8 cellular contexts compared by ENCODE assay signal in the genomic region with DNA sequence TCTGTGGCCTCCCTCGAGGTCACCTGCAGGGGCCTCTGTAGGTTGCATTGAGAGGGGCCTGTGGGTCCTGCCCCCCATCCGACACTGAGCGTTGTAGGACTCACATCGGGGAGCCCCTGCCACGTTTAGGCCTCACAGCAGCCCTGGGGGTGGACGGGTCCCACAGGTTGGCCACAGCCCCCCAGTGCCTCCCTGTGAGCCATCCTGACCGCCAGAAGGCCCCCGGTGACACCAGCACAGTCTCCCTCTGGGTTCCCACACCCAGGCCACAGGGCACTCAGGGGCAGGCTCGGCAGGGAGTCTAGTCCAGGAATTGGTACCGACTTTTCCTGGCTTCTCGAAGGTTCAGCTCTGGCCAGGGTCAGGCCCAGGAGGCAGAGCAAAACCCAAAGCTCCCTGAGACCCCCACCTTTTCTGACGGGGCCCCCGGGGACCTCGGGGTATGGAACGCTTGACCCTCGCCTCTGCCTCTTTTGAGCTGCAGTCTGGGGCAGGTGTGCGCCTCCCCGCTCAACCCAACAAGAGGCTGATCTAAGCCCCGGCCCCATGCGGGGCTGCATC. TPM values are rescaled to one million over a fixed set of nuclear protein-coding genes. Genes with fewer than 3 reads are reported as not detected.
A peak's percentile ranks its signal among the peaks of the same experiment; 100 is the strongest.
DNase-seq lines count a peak whose midpoint lies in the region; ATAC-seq and TF ChIP-seq lines count a peak whose summit lies in the region.

No MANE protein-coding gene starts in this region.

- no peaks in the 10 kb centered on the region for H3K27me3 Mint-ChIP-seq in activated naive CD8-positive, alpha-beta T cell
- no peaks in the 10 kb centered on the region for H3K27me3 Mint-ChIP-seq in activated naive CD8-positive, alpha-beta T cell treated with anti-CD3 and anti-CD28 coated beads, Interleukin-2, amount 50 U/mL, for 24 hours
- H3K27me3 Mint-ChIP-seq in naive thymus-derived CD8-positive, alpha-beta T cell = no peaks in the 10 kb centered on the region

- no peaks in the 10 kb centered on the region for H3K36me3 Mint-ChIP-seq in activated naive CD8-positive, alpha-beta T cell
- H3K36me3 Mint-ChIP-seq in activated naive CD8-positive, alpha-beta T cell treated with anti-CD3 and anti-CD28 coated beads, Interleukin-2, amount 50 U/mL, for 24 hours (ENCODE audit: low read depth) = no peaks in the 10 kb centered on the region
- H3K36me3 Mint-ChIP-seq in naive thymus-derived CD8-positive, alpha-beta T cell = peaks cover 0 to 8% (median 0%) of the 10 kb centered on the region in 3 donors

- H3K4me1 ChIP-seq in transverse colon = peaks cover 9 to 27% (median 21%) of the 10 kb centered on the region in 4 donors

- H3K27me3 ChIP-seq in dorsolateral prefrontal cortex (no peaks in the 10 kb centered on the region), transverse colon (no peaks in the 10 kb centered on the region)

- POLR2A ChIA-PET in naive thymus-derived CD8-positive, alpha-beta T cell (lab: Charles Lee) = interaction anchor here (2.2 kb wide), 1 partner anchor 22 kb away, joined by 14 read pairs; no protein-coding TSS in a partner anchor

- no peaks in the 10 kb centered on the region for H3K36me3 ChIP-seq in transverse colon

- TF ChIP-seq POLR2A in transverse colon (IDR thresholded peaks at IDR 0.05) = no peak

- TF ChIP-seq EP300 in transverse colon (IDR thresholded peaks at IDR 0.05; ENCODE audit: low read depth) = no peak

- no peaks in the 10 kb centered on the region for H3K9me3 ChIP-seq in transverse colon

- peak overlapping the region in 48 of 59 donors; percentile 3 to 85 (median 64) for H3K27ac ChIP-seq in dorsolateral prefrontal cortex
- H3K27ac ChIP-seq in transverse colon = peak overlapping the region; percentile 78 to 85 (median 83)

- peak overlapping the region; percentile 7 for H3K4me3 Mint-ChIP-seq in activated naive CD8-positive, alpha-beta T cell
- no peak overlapping the region for H3K4me3 Mint-ChIP-seq in activated naive CD8-positive, alpha-beta T cell treated with anti-CD3 and anti-CD28 coated beads, Interleukin-2, amount 50 U/mL, for 24 hours
- peak overlapping the region in 3 of 10 donors; percentile 23 to 63 (median 39) for H3K4me3 Mint-ChIP-seq in naive thymus-derived CD8-positive, alpha-beta T cell

- in situ Hi-C loops in transverse colon (cut with MboI; ENCODE audit: low pct_ligation_motif_present in 1 of 4, low pct_unique_long_range_greater_than_20kb in 1 of 4, low sequenced_read_pairs in 3 of 4) = no loop called here

- peaks cover 11% of the 10 kb centered on the region for H3K4me1 Mint-ChIP-seq in activated naive CD8-positive, alpha-beta T cell (ENCODE audit: low read depth)
- peaks cover 27% of the 10 kb centered on the region for H3K4me1 Mint-ChIP-seq in activated naive CD8-positive, alpha-beta T cell treated with anti-CD3 and anti-CD28 coated beads, Interleukin-2, amount 50 U/mL, for 24 hours
- peaks cover 5 to 24% (median 17%) of the 10 kb centered on the region in 4 donors for H3K4me1 Mint-ChIP-seq in naive thymus-derived CD8-positive, alpha-beta T cell

- H3K4me3 ChIP-seq in dorsolateral prefrontal cortex (no peak overlapping the region), transverse colon (no peak overlapping the region)

- DNase-seq in activated naive CD8-positive, alpha-beta T cell treated with anti-CD3 and anti-CD28 coated beads, Interleukin-2, amount 50 U/mL, for 24 hours = no peak
- DNase-seq in dorsolateral prefrontal cortex = peak in 4 of 10 donors; percentile 19 to 43 (median 32)
- DNase-seq in naive thymus-derived CD8-positive, alpha-beta T cell = peak in 1 of 10 donors; percentile 62
- no peak for DNase-seq in transverse colon

- 89% methylated on average over 20 of the region's 20 CpGs; no CpG with 5 or more reads in 1 of the 2 donors for WGBS in transverse colon (ENCODE audit: low coverage in 1 of 2), 2 donors

- TF ChIP-seq CTCF in dorsolateral prefrontal cortex (IDR thresholded peaks at IDR 0.05 in 54 of 56, conservative IDR thresholded peaks at IDR 0.05 in 2 of 56; ENCODE audit: low read depth in 1 of 56, partially characterized antibody in 56 of 56) (no peak), transverse colon (IDR thresholded peaks at IDR 0.05) (no peak)

- H3K27ac Mint-ChIP-seq in activated naive CD8-positive, alpha-beta T cell = peak overlapping the region; percentile 61
- no peak overlapping the region for H3K27ac Mint-ChIP-seq in activated naive CD8-positive, alpha-beta T cell treated with anti-CD3 and anti-CD28 coated beads, Interleukin-2, amount 50 U/mL, for 24 hours
- peak overlapping the region; percentile 63 to 93 (median 87) for H3K27ac Mint-ChIP-seq in naive thymus-derived CD8-positive, alpha-beta T cell

- intact Hi-C loops in dorsolateral prefrontal cortex (cut with DNase I) = loop anchor here in 1 of 2 donors (10.0 kb wide), 1 partner anchor 523 kb away; no protein-coding TSS in a partner anchor
- intact Hi-C loops in transverse colon (cut with DNase I; ENCODE audit: low total_unique reads) = no loop called here

- no peaks in the 10 kb centered on the region for H3K9me3 Mint-ChIP-seq in activated naive CD8-positive, alpha-beta T cell (ENCODE audit: low read depth)
- H3K9me3 Mint-ChIP-seq in activated naive CD8-positive, alpha-beta T cell treated with anti-CD3 and anti-CD28 coated beads, Interleukin-2, amount 50 U/mL, for 24 hours = no peaks in the 10 kb centered on the region
- H3K9me3 Mint-ChIP-seq in naive thymus-derived CD8-positive, alpha-beta T cell = no peaks in the 10 kb centered on the region

- no peak for ATAC-seq in activated naive CD8-positive, alpha-beta T cell treated with anti-CD3 and anti-CD28 coated beads, Interleukin-2, amount 50 U/mL, for 24 hours
- no peak for ATAC-seq in naive thymus-derived CD8-positive, alpha-beta T cell
- ATAC-seq in HG03135 (IDR thresholded peaks at IDR 0.05; ENCODE audit: unreplicated experiment) = no peak
- no peak for ATAC-seq in GM18870 (IDR thresholded peaks at IDR 0.05; ENCODE audit: unreplicated experiment)
- ATAC-seq in GM21447 (IDR thresholded peaks at IDR 0.05; ENCODE audit: unreplicated experiment) = no peak

RNA-seq across cellular contexts. Expression of gene POFUT2, which starts 13.9 kb away (rescaled TPM):
- 10 to 100 TPM; 13.5 to 37.4 (median 20.5) TPM for total RNA-seq in dorsolateral prefrontal cortex
- total RNA-seq in naive thymus-derived CD8-positive, alpha-beta T cell = 10 to 100 TPM; 37.4 to 44.7 TPM
- 1 to 10 TPM; 2.7 to 5.5 (median 3.5) TPM for polyA plus RNA-seq in naive thymus-derived CD8-positive, alpha-beta T cell
- 10 to 100 TPM; 29.9 to 79.3 (median 33.3) TPM for total RNA-seq in transverse colon
